Comparison of ENCODE assay signal across 18 cellular contexts in genomic region chr2:149732001-149732685, GRCh38.
DNase-seq lines count a peak whose midpoint lies in the region; ATAC-seq and TF ChIP-seq lines count a peak whose summit lies in the region.
"Had no signal": no experiment of that assay in that cellular context is flagged by ENCODE, and none has a peak within 500 bp of the region (broad histone marks: within the 10 kb centered on the region; RNA-seq: fewer than 3 reads in every experiment).

No MANE protein-coding gene starts in this region.

- ATAC-seq in HG03457 (IDR thresholded peaks at IDR 0.05; ENCODE audit: unreplicated experiment): no peak
- ATAC-seq in HG03432 (IDR thresholded peaks at IDR 0.05; ENCODE audit: unreplicated experiment): no peak

- peak; percentile 72 for DNase-seq in Daoy (ENCODE audit: low read depth)
- peak; percentile 88 for DNase-seq in LoVo (ENCODE audit: low spot score)
- peak; percentile 54 to 79 for DNase-seq in cardiac fibroblast (ENCODE audit: low read depth in 2 of 2)
- no peak for DNase-seq in WERI-Rb-1
- DNase-seq in NCI-H187 (lab: John Stamatoyannopoulos, UW): no peak
- DNase-seq: activated CD4-positive, alpha-beta T cell treated with anti-CD3 and anti-CD28 coated beads, Interleukin-2, amount 50 U/mL, for 1 hour; activated naive CD4-positive, alpha-beta T cell; cortex of kidney; DMS 273 treated with DMSO at 0.1 percent for 48 hours; mesendoderm; NCI-H1092; NCI-H82; stimulated activated CD4-positive, alpha-beta T cell treated with anti-CD3 and anti-CD28 coated beads, Interleukin-4, amount 100 ng/mL, for 24 hours had no signal

- H3K27ac Mint-ChIP-seq in nephron: peak overlapping the region; percentile 56 to 92 (median 91)
- H3K27ac Mint-ChIP-seq: stimulated activated naive CD8-positive, alpha-beta T cell treated with anti-CD3 and anti-CD28 coated beads, Interleukin-15, Interleukin-2, amounts not matched to agents 100 ng/mL and 50 ng/mL, for 24 hours had no signal

- no peak overlapping the region for H3K27ac ChIP-seq in WERI-Rb-1
- H3K27ac ChIP-seq: parathyroid adenoma had no signal

- H3K9me3 Mint-ChIP-seq in nephron: peaks cover 10% of the 10 kb centered on the region
- H3K9me3 Mint-ChIP-seq: stimulated activated naive CD8-positive, alpha-beta T cell treated with anti-CD3 and anti-CD28 coated beads, Interleukin-15, Interleukin-2, amounts not matched to agents 100 ng/mL and 50 ng/mL, for 24 hours had no signal

- no peaks in the 10 kb centered on the region for H3K9me3 ChIP-seq in WERI-Rb-1 (ENCODE audit: severe bottlenecking)

- no peaks in the 10 kb centered on the region for H3K36me3 ChIP-seq in WERI-Rb-1

- H3K27me3 Mint-ChIP-seq in nephron (ENCODE audit: low read depth): no peaks in the 10 kb centered on the region
- H3K27me3 Mint-ChIP-seq: stimulated activated naive CD8-positive, alpha-beta T cell treated with anti-CD3 and anti-CD28 coated beads, Interleukin-15, Interleukin-2, amounts not matched to agents 100 ng/mL and 50 ng/mL, for 24 hours had no signal

- TF ChIP-seq CTCF in cardiac fibroblast (IDR thresholded peaks at IDR 0.05; ENCODE audit: low read depth, low read length) (no peak), nephron (IDR thresholded peaks at IDR 0.05; ENCODE audit: unreplicated experiment in 3 of 3) (no peak), WERI-Rb-1 (IDR thresholded peaks at IDR 0.05; ENCODE audit: low read depth, low read length) (no peak)

- no peaks in the 10 kb centered on the region for H3K36me3 Mint-ChIP-seq in nephron (ENCODE audit: low read depth)

- H3K4me3 ChIP-seq in cardiac fibroblast (replicated peaks in 1 of 2; ENCODE audit: low read depth in 2 of 2, low read length in 2 of 2) (no peak overlapping the region), WERI-Rb-1 (ENCODE audit: low read depth, low read length) (no peak overlapping the region)

- H3K27me3 ChIP-seq in WERI-Rb-1 (ENCODE audit: insufficient read depth, low read depth, severe bottlenecking): no peaks in the 10 kb centered on the region

- H3K4me3 Mint-ChIP-seq in nephron: no peak overlapping the region
- H3K4me3 Mint-ChIP-seq: stimulated activated naive CD8-positive, alpha-beta T cell treated with anti-CD3 and anti-CD28 coated beads, Interleukin-15, Interleukin-2, amounts not matched to agents 100 ng/mL and 50 ng/mL, for 24 hours had no signal

- peaks cover 66% of the 10 kb centered on the region for H3K4me1 Mint-ChIP-seq in nephron

Comparison
In these comparisons a context has a peak if more than half of its experiments do, and no peak if none do; other contexts are left out.
1. DNase-seq: peak in Daoy (single experiment), LoVo (single experiment) and cardiac fibroblast (2 of 2); none in WERI-Rb-1 (single experiment) and NCI-H187 (0 of 2).